In genomic region chr12:42976620-42977019, GRCh38 we compare ENCODE assay signal across 34 cellular contexts.
"Had no signal": no experiment of that assay in that cellular context is flagged by ENCODE, and none has a peak within 500 bp of the region (broad histone marks: within the 10 kb centered on the region; RNA-seq: fewer than 3 reads in every experiment).

No MANE protein-coding gene starts in this region.

- H3K4me1 Mint-ChIP-seq: activated CD4-positive, alpha-beta T cell treated with anti-CD3 and anti-CD28 coated beads, Interleukin-2, amount 10 ng/mL, durations not matched to agents 7 days and 5 days had no signal

- ATAC-seq: activated CD8-positive, alpha-beta T cell treated with anti-CD3 and anti-CD28 coated beads, Interleukin-2, amount 10 ng/mL, durations not matched to agents 7 days and 5 days; activated naive CD4-positive, alpha-beta T cell treated with anti-CD3 and anti-CD28 coated beads, Interleukin-2, amount 50 U/mL, for 72 hours; activated T-cell treated with anti-CD3 and anti-CD28 coated beads, Interleukin-2, amount 50 U/mL, for 4 hours; body of pancreas; PC-3 had no signal

- H3K27ac Mint-ChIP-seq: activated CD4-positive, alpha-beta T cell treated with anti-CD3 and anti-CD28 coated beads, Interleukin-2, amount 10 ng/mL, durations not matched to agents 7 days and 5 days; activated CD8-positive, alpha-beta T cell treated with anti-CD3 and anti-CD28 coated beads, Interleukin-2, amount 10 ng/mL, durations not matched to agents 7 days and 5 days; activated naive CD4-positive, alpha-beta T cell treated with anti-CD3 and anti-CD28 coated beads for 36 hours; activated naive CD4-positive, alpha-beta T cell treated with anti-CD3 and anti-CD28 coated beads, Interleukin-2, amount 50 U/mL, for 72 hours; activated T-helper 1 cell treated with anti-CD3 and anti-CD28 coated beads, Interleukin-12 subunit alpha, Interleukin-12 subunit beta, Interleukin-2, Interleukin-4 antibody, amounts not matched to agents 30 ng/mL and 10 ng/mL and 1 ng/mL, durations not matched to agents 14 hours and 24 hours and 36 hours; T-helper 1 cell treated with Interleukin-12 subunit alpha and Interleukin-12 subunit beta and Interleukin-4 antibody, amounts not matched to agents 30 μg/mL and 1 μg/mL, for 36 hours; T-helper 2 cell treated with Interferon-gamma antibody and Interleukin-4, amounts not matched to agents 5 μg/mL and 100 μg/mL, for 36 hours had no signal

- FAIRE-seq: astrocyte, TTC549 had no signal

- H3K27ac ChIP-seq: adrenal gland, body of pancreas, breast epithelium, Peyer's patch had no signal

- H3K9me3 ChIP-seq: body of pancreas, Peyer's patch, SK-N-SH had no signal

- DNase-seq: activated CD4-positive, alpha-beta T cell treated with anti-CD3 and anti-CD28 coated beads, Interleukin-2, amount 10 ng/mL, durations not matched to agents 7 days and 5 days; activated CD4-positive, alpha-beta T cell treated with anti-CD3 and anti-CD28 coated beads, Interleukin-2, amount 50 U/mL, for 48 hours; activated CD8-positive, alpha-beta T cell treated with anti-CD3 and anti-CD28 coated beads, Interleukin-2, amount 10 ng/mL, durations not matched to agents 7 days and 5 days; activated gamma-delta T cell treated with Interleukin-2 at 50 U/mL for 16 hours; activated naive CD4-positive, alpha-beta T cell treated with anti-CD3 and anti-CD28 coated beads for 36 hours; activated T-cell treated with anti-CD3 and anti-CD28 coated beads for 4 hours; activated T-cell treated with anti-CD3 and anti-CD28 coated beads, Interleukin-2, amount 50 U/mL, for 4 hours; adrenal gland; body of pancreas; KG1; MM.1S; MV-4-11; NCI-H1092; NCI-H1417; NCI-H146; NCI-H187; NCI-H2029 treated with DMSO at 0.1 percent for 48 hours; NCI-H2107; NCI-H2171; NCI-H510A; NCI-H526; NCI-H748 treated with DMSO at 0.1 percent for 48 hours; NK-92 treated with Interleukin-12 subunit alpha and Interleukin-12 subunit beta, amount 100 ng/mL, for 24 hours; PC-3; Peyer's patch; RPMI8226; SK-N-SH had no signal

- H3K4me1 ChIP-seq: adrenal gland, body of pancreas, breast epithelium, Peyer's patch had no signal

- H3K36me3 Mint-ChIP-seq: activated naive CD4-positive, alpha-beta T cell treated with anti-CD3 and anti-CD28 coated beads, Interleukin-2, amount 50 U/mL, for 72 hours had no signal

- H3K27me3 Mint-ChIP-seq: activated CD4-positive, alpha-beta T cell treated with anti-CD3 and anti-CD28 coated beads, Interleukin-2, amount 10 ng/mL, durations not matched to agents 7 days and 5 days had no signal

- H3K27me3 ChIP-seq: adrenal gland, body of pancreas, breast epithelium, Peyer's patch had no signal

- H3K4me2 ChIP-seq: SK-N-SH had no signal

- H3K36me3 ChIP-seq: adrenal gland, breast epithelium, Peyer's patch had no signal

- H3K4me3 ChIP-seq: adrenal gland, body of pancreas, breast epithelium, Peyer's patch had no signal

- H3K4me3 Mint-ChIP-seq: activated CD4-positive, alpha-beta T cell treated with anti-CD3 and anti-CD28 coated beads, Interleukin-2, amount 10 ng/mL, durations not matched to agents 7 days and 5 days; activated CD8-positive, alpha-beta T cell treated with anti-CD3 and anti-CD28 coated beads, Interleukin-2, amount 10 ng/mL, durations not matched to agents 7 days and 5 days; activated naive CD4-positive, alpha-beta T cell treated with anti-CD3 and anti-CD28 coated beads for 36 hours; activated T-cell treated with anti-CD3 and anti-CD28 coated beads, Interleukin-2, amount 50 U/mL, for 4 hours; activated T-helper 1 cell treated with anti-CD3 and anti-CD28 coated beads, Interleukin-12 subunit alpha, Interleukin-12 subunit beta, Interleukin-2, Interleukin-4 antibody, amounts not matched to agents 30 ng/mL and 10 ng/mL and 1 ng/mL, durations not matched to agents 14 hours and 24 hours and 36 hours; T-helper 1 cell treated with Interleukin-12 subunit alpha and Interleukin-12 subunit beta and Interleukin-4 antibody, amounts not matched to agents 30 μg/mL and 1 μg/mL, for 36 hours; T-helper 2 cell treated with Interferon-gamma antibody and Interleukin-4, amounts not matched to agents 5 μg/mL and 100 μg/mL, for 36 hours had no signal

- H3K9ac ChIP-seq: SK-N-SH had no signal
